In the genomic region with DNA sequence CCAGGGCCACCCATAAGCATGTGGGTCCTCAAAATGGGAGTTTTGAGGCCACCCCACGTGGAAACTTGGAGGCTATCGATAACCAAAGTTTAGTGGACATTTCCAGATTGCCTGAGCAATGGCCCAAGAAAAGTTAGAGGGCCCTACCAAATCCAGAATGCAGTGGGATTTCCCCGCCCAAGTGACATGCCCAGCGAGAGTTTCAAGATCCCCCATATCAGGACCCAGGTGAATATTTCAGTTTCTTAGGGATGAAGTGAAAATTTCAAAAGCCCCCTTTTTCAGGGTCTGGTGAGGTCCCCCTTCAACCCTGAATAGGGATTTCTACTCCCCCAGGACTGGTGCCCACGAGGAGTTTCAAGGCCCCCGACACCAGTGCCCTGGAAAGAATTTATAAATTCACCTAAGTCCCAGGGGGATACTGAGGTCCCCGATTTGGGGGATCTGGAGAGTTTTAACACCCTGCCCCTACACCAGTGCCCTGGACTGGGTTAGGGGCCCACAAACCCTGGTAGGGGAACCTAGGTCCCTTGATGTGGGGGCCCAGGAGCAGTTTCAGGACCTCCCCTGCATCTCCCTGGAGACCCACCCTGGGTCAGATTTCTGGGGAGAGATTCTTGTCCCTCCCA, we compare ENCODE assay signal across 1 cellular context.
TF ChIP-seq lines count a peak whose summit lies in the region.

No MANE protein-coding gene starts in this region.

TF ChIP-seq in GM23338, 12 proteins besides CTCF, POLR2A, EP300 and RAD21:
- TF ChIP-seq, protein P1, sequence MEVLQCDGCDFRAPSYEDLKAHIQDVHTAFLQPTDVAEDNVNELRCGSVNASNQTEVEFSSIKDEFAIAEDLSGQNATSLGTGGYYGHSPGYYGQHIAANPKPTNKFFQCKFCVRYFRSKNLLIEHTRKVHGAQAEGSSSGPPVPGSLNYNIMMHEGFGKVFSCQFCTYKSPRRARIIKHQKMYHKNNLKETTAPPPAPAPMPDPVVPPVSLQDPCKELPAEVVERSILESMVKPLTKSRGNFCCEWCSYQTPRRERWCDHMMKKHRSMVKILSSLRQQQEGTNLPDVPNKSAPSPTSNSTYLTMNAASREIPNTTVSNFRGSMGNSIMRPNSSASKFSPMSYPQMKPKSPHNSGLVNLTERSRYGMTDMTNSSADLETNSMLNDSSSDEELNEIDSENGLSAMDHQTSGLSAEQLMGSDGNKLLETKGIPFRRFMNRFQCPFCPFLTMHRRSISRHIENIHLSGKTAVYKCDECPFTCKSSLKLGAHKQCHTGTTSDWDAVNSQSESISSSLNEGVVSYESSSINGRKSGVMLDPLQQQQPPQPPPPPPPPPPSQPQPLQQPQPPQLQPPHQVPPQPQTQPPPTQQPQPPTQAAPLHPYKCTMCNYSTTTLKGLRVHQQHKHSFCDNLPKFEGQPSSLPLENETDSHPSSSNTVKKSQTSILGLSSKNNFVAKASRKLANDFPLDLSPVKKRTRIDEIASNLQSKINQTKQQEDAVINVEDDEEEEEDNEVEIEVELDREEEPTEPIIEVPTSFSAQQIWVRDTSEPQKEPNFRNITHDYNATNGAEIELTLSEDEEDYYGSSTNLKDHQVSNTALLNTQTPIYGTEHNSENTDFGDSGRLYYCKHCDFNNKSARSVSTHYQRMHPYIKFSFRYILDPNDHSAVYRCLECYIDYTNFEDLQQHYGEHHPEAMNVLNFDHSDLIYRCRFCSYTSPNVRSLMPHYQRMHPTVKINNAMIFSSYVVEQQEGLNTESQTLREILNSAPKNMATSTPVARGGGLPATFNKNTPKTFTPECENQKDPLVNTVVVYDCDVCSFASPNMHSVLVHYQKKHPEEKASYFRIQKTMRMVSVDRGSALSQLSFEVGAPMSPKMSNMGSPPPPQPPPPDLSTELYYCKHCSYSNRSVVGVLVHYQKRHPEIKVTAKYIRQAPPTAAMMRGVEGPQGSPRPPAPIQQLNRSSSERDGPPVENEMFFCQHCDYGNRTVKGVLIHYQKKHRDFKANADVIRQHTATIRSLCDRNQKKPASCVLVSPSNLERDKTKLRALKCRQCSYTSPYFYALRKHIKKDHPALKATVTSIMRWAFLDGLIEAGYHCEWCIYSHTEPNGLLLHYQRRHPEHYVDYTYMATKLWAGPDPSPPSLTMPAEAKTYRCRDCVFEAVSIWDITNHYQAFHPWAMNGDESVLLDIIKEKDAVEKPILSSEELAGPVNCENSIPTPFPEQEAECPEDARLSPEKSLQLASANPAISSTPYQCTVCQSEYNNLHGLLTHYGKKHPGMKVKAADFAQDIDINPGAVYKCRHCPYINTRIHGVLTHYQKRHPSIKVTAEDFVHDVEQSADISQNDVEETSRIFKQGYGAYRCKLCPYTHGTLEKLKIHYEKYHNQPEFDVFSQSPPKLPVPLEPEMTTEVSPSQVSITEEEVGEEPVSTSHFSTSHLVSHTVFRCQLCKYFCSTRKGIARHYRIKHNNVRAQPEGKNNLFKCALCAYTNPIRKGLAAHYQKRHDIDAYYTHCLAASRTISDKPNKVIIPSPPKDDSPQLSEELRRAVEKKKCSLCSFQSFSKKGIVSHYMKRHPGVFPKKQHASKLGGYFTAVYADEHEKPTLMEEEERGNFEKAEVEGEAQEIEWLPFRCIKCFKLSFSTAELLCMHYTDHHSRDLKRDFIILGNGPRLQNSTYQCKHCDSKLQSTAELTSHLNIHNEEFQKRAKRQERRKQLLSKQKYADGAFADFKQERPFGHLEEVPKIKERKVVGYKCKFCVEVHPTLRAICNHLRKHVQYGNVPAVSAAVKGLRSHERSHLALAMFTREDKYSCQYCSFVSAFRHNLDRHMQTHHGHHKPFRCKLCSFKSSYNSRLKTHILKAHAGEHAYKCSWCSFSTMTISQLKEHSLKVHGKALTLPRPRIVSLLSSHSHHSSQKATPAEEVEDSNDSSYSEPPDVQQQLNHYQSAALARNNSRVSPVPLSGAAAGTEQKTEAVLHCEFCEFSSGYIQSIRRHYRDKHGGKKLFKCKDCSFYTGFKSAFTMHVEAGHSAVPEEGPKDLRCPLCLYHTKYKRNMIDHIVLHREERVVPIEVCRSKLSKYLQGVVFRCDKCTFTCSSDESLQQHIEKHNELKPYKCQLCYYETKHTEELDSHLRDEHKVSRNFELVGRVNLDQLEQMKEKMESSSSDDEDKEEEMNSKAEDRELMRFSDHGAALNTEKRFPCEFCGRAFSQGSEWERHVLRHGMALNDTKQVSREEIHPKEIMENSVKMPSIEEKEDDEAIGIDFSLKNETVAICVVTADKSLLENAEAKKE (CRISPR knock-in tag; IDR thresholded peaks at IDR 0.05), result no peak
- no peak for TF ChIP-seq EZH2 (IDR thresholded peaks at IDR 0.05; ENCODE audit: low read depth, unreplicated experiment)
- TF ChIP-seq STAT1 (IDR thresholded peaks at IDR 0.05; ENCODE audit: unreplicated experiment), result no peak
- TF ChIP-seq NANOG (IDR thresholded peaks at IDR 0.05; ENCODE audit: borderline replicate concordance), result no peak
- no peak for TF ChIP-seq JUNB (IDR thresholded peaks at IDR 0.05; ENCODE audit: unreplicated experiment)
- no peak for TF ChIP-seq ZNF114 (CRISPR knock-in tag; IDR thresholded peaks at IDR 0.05)
- TF ChIP-seq, protein P2, sequence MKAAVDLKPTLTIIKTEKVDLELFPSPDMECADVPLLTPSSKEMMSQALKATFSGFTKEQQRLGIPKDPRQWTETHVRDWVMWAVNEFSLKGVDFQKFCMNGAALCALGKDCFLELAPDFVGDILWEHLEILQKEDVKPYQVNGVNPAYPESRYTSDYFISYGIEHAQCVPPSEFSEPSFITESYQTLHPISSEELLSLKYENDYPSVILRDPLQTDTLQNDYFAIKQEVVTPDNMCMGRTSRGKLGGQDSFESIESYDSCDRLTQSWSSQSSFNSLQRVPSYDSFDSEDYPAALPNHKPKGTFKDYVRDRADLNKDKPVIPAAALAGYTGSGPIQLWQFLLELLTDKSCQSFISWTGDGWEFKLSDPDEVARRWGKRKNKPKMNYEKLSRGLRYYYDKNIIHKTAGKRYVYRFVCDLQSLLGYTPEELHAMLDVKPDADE (IDR thresholded peaks at IDR 0.05), result no peak
